ENCODE assay signal across 1 cellular context in the genomic region with DNA sequence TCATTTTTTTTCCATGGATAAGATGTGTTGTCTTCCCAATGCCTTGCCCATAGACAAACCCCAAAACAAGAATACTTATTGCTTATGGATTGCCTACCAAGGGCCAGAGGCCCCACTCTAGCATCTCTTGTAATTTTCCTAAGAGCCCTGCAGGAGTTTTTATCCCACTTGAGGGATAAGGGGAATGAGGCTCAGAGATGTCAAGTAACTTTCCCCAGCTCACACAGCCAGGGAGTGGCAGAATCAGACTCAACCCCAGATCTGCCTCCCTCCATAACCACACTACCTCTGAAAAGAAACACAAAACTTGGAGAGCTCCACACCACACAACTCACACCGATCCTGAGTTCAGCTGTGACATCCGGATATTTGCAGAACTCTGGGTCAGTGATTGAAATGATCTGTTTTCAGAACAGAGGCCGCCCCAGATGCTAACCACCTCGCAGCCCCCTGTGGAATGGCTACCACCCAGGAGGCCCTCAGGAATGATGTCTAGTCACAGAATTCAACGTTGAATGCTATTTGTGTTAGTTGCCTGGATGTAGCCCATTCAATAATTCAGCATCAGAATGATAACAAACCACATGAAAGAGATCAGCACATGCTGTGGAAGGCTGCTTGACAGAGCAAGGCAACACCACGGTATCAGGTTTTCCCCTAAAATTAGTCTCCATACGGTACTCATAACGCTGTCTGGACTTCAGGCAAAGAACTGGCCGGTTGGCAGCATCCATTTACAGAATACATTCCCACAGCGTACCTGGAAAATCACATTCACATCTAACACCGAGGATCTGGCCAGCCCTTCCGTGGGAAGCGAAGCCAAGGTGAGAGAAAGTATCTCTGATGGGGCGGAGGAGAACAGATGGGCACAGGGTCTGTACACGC.
A peak's percentile ranks its signal among the peaks of the same experiment; 100 is the strongest.
TF ChIP-seq lines count a peak whose summit lies in the region.

No MANE protein-coding gene starts in this region.

TF ChIP-seq in H1, 55 proteins besides CTCF, POLR2A, EP300 and RAD21:
- peak; percentile 28; the same call in 1 of the 2 replicates for TF ChIP-seq KDM1A (IDR thresholded peaks at IDR 0.05; ENCODE audit: borderline replicate concordance, low read length)
- TF ChIP-seq SP1 (IDR thresholded peaks at IDR 0.05; ENCODE audit: low read depth, low read length): no peak
